Comparison of ENCODE assay signal across 11 cellular contexts in genomic region chr17:13994050-13994449, GRCh38.
"Had no signal": no experiment of that assay in that cellular context is flagged by ENCODE, and none has a peak within 500 bp of the region (broad histone marks: within the 10 kb centered on the region; RNA-seq: fewer than 3 reads in every experiment).

No MANE protein-coding gene starts in this region.

- H3K9me3 ChIP-seq: HAP-1 had no signal

- H3K4me2 ChIP-seq: GM23338 had no signal

- H2AFZ ChIP-seq: GM23248, GM23338 had no signal

- H3K36me3 ChIP-seq: HAP-1 had no signal

- H3K4me3 ChIP-seq: GM23248, GM23338, HAP-1 had no signal

- DNase-seq: GM23248, GOT3, H7, H9, HCEC 1CT, HFFc6 had no signal

- ATAC-seq: GM23338, HCT116 had no signal

- H3K9ac ChIP-seq: GM23248 had no signal

- FAIRE-seq: H1, H54 had no signal

- H3K4me1 ChIP-seq: HAP-1 had no signal

- H3K27ac ChIP-seq: GM23248 had no signal
